Comparison of ENCODE assay signal across 8 cellular contexts in the genomic region with DNA sequence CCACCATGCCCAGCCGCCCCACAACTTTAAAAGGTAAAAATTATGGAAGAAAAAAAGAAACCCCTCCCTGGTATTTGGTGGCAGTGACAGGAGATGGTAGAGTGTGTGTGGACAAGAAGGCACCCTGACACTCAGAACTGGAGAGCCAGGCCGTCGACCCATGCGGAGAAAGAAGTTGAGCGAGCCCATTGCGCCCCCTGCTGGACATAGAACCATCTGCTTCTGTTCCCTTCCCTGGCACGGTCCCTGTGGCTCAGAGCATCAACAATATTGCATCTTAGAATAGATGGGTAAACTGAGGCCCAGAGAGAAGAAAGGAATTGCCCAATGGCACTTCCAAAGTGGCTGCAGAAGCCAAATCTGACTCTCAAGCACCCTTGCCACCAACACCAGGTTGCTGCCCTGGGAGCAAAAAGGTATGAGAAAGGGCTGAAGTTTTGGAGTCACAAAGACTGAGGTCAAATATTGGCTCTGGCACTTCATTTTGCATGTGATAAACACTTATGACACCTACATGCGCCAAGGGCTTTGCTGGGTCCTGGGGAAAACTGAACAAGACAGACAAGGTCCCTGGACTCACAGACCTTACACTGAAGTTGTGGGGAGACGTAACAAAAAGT. TPM values are rescaled to one million over a fixed set of nuclear protein-coding genes. Genes with fewer than 3 reads are reported as not detected.
A peak's percentile ranks its signal among the peaks of the same experiment; 100 is the strongest.
DNase-seq lines count a peak whose midpoint lies in the region; ATAC-seq and TF ChIP-seq lines count a peak whose summit lies in the region.

No MANE protein-coding gene starts in this region.

- no peaks in the 10 kb centered on the region for H3K9me3 ChIP-seq in OCI-LY1 (ENCODE audit: low read length)

- no peak overlapping the region for H3K27ac ChIP-seq in OCI-LY1 (ENCODE audit: low read depth, low read length, poor library complexity, severe bottlenecking)

- no peaks in the 10 kb centered on the region for H3K9me3 Mint-ChIP-seq in natural killer cell
- no peaks in the 10 kb centered on the region for H3K9me3 Mint-ChIP-seq in stimulated activated naive B cell treated with anti-CD40 and anti-IgM and Interleukin-4, amounts not matched to agents 10 μg/mL and 1 μg/mL and 100 μg/mL, for 72 hours

- H3K36me3 Mint-ChIP-seq in natural killer cell: no peaks in the 10 kb centered on the region
- peaks cover 27 to 40% of the 10 kb centered on the region in 2 donors for H3K36me3 Mint-ChIP-seq in stimulated activated naive B cell treated with anti-CD40 and anti-IgM and Interleukin-4, amounts not matched to agents 10 μg/mL and 1 μg/mL and 100 μg/mL, for 72 hours

- intact Hi-C loops in natural killer cell (cut with micrococcal nuclease): loop anchor here (1.0 kb wide), 1 partner anchor 22 kb away; no protein-coding TSS in a partner anchor

- no peak overlapping the region for H3K9ac ChIP-seq in OCI-LY1 (ENCODE audit: low read length)

- no peak overlapping the region for H3K4me3 Mint-ChIP-seq in natural killer cell
- no peak overlapping the region for H3K4me3 Mint-ChIP-seq in stimulated activated naive B cell treated with anti-CD40 and anti-IgM and Interleukin-4, amounts not matched to agents 10 μg/mL and 1 μg/mL and 100 μg/mL, for 72 hours

- peaks cover 0 to 7% of the 10 kb centered on the region in 2 donors for H3K4me1 Mint-ChIP-seq in natural killer cell
- peaks cover 2 to 8% of the 10 kb centered on the region in 2 donors for H3K4me1 Mint-ChIP-seq in stimulated activated naive B cell treated with anti-CD40 and anti-IgM and Interleukin-4, amounts not matched to agents 10 μg/mL and 1 μg/mL and 100 μg/mL, for 72 hours

- H4K20me1 ChIP-seq in OCI-LY1 (ENCODE audit: insufficient read depth, low read length): no peaks in the 10 kb centered on the region

- H3K4me1 ChIP-seq in OCI-LY1 (ENCODE audit: insufficient read depth, low read length, severe bottlenecking): no peaks in the 10 kb centered on the region

- H3K4me3 ChIP-seq in OCI-LY1 (ENCODE audit: low read depth, low read length, poor library complexity, severe bottlenecking): no peak overlapping the region

- peak; percentile 82 for TF ChIP-seq CTCF in OCI-LY1 (IDR thresholded peaks at IDR 0.05; ENCODE audit: low read length)
- peak; percentile 78 for TF ChIP-seq CTCF in natural killer cell (IDR thresholded peaks at IDR 0.05)

- DNase-seq in CD1c-positive myeloid dendritic cell (ENCODE audit: extremely low spot score): peak; percentile 81
- peak; percentile 41 for DNase-seq in HT1080 (ENCODE audit: low read depth)
- DNase-seq in activated CD8-positive, alpha-beta memory T cell treated with anti-CD3 and anti-CD28 coated beads, Interleukin-2, amount 50 U/mL, for 48 hours: peak; percentile 94
- DNase-seq in natural killer cell: peak; percentile 62
- peak; percentile 38 for DNase-seq in stimulated activated naive B cell treated with anti-CD40 and anti-IgM and Interleukin-4, amounts not matched to agents 10 μg/mL and 1 μg/mL and 100 μg/mL, for 72 hours

- peaks cover 0 to 3% of the 10 kb centered on the region in 2 donors for H3K27me3 Mint-ChIP-seq in natural killer cell (ENCODE audit: low read depth in 2 of 2)
- H3K27me3 Mint-ChIP-seq in stimulated activated naive B cell treated with anti-CD40 and anti-IgM and Interleukin-4, amounts not matched to agents 10 μg/mL and 1 μg/mL and 100 μg/mL, for 72 hours: no peaks in the 10 kb centered on the region

- peak; percentile 76 for ATAC-seq in esophagus mucosa
- ATAC-seq in natural killer cell: peak; percentile 63 to 76 (median 73)
- peak; percentile 91 to 92 for ATAC-seq in stimulated activated naive B cell treated with anti-CD40 and anti-IgM and Interleukin-4, amounts not matched to agents 10 μg/mL and 1 μg/mL and 100 μg/mL, for 72 hours (replicated peaks)
- ATAC-seq in HG03045 (IDR thresholded peaks at IDR 0.05; ENCODE audit: unreplicated experiment): no peak

- H3K27ac Mint-ChIP-seq in natural killer cell: no peak overlapping the region
- H3K27ac Mint-ChIP-seq in stimulated activated naive B cell treated with anti-CD40 and anti-IgM and Interleukin-4, amounts not matched to agents 10 μg/mL and 1 μg/mL and 100 μg/mL, for 72 hours: no peak overlapping the region

- H3K27me3 ChIP-seq in OCI-LY1 (ENCODE audit: insufficient read depth, low read length): no peaks in the 10 kb centered on the region

- no peaks in the 10 kb centered on the region for H3F3A ChIP-seq in OCI-LY1 (ENCODE audit: insufficient read depth, low read length)

- H3K4me2 ChIP-seq in OCI-LY1 (ENCODE audit: low read length): no peak overlapping the region

- no peaks in the 10 kb centered on the region for H3K9me2 ChIP-seq in OCI-LY1 (ENCODE audit: low read depth, low read length)

- H3K36me3 ChIP-seq in OCI-LY1 (ENCODE audit: insufficient read depth, low read length): peaks cover 4% of the 10 kb centered on the region

- no peak overlapping the region for H2AFZ ChIP-seq in OCI-LY1 (ENCODE audit: low read length)

- H3K79me2 ChIP-seq in OCI-LY1 (ENCODE audit: insufficient read depth, low read length): no peaks in the 10 kb centered on the region

RNA-seq across cellular contexts. Expression of a gene that starts 8.6 kb away (rescaled TPM):
- total RNA-seq in HT1080 (2014; rRNA removed; shearing (Covaris generic)): 84.2 and 120 TPM in 2 replicates
- polyA plus RNA-seq in HT1080 (2015; cell fraction: cytosol; rRNA removed): 50.0 and 54.6 TPM in 2 replicates
- polyA plus RNA-seq in HT1080 (2015; cell fraction: nucleus; rRNA removed): 16.4 and 19.5 TPM in 2 replicates
- total RNA-seq in esophagus mucosa: 66.4 TPM
- total RNA-seq in natural killer cell: 10 to 100 TPM; 20.7 to 24.2 (median 23.9) TPM

RNA-seq across cellular contexts. Expression of a gene that starts 9.3 kb away (rescaled TPM):
- total RNA-seq in HT1080 (2014; rRNA removed; shearing (Covaris generic)): not detected in 2 replicates
- polyA plus RNA-seq in HT1080 (2015; cell fraction: cytosol; rRNA removed): not detected in 2 replicates
- not detected in 2 replicates for polyA plus RNA-seq in HT1080 (2015; cell fraction: nucleus; rRNA removed)
- total RNA-seq in esophagus mucosa (not detected), natural killer cell (not detected)

RNA-seq across cellular contexts. Expression of a gene that starts 36.6 kb away (rescaled TPM):
- total RNA-seq in HT1080 (2014; rRNA removed; shearing (Covaris generic)): 9.7 and 9.8 TPM in 2 replicates
- 5.6 and 6.0 TPM in 2 replicates for polyA plus RNA-seq in HT1080 (2015; cell fraction: cytosol; rRNA removed)
- 3.3 and 4.4 TPM in 2 replicates for polyA plus RNA-seq in HT1080 (2015; cell fraction: nucleus; rRNA removed)
- 3.7 TPM for total RNA-seq in esophagus mucosa
- 1 to 10 TPM; 5.3 to 6.3 (median 5.6) TPM for total RNA-seq in natural killer cell

RNA-seq across cellular contexts. Expression of a gene that starts 50.1 kb away (rescaled TPM):
- total RNA-seq in HT1080 (2014; rRNA removed; shearing (Covaris generic)): 65.2 and 83.9 TPM in 2 replicates
- 35.8 and 36.3 TPM in 2 replicates for polyA plus RNA-seq in HT1080 (2015; cell fraction: cytosol; rRNA removed)
- 73.0 and 81.0 TPM in 2 replicates for polyA plus RNA-seq in HT1080 (2015; cell fraction: nucleus; rRNA removed)
- total RNA-seq in esophagus mucosa (46.9 TPM), natural killer cell (10 to 100 TPM; 37.4 to 42.9 (median 38.6) TPM)

RNA-seq across cellular contexts. Expression of a gene that starts 58.5 kb away (rescaled TPM):
- total RNA-seq in HT1080 (2014; rRNA removed; shearing (Covaris generic)): 0.37 and 0.68 TPM in 2 replicates
- 0.17 TPM in 1 of 2 replicates, not detected in the other for polyA plus RNA-seq in HT1080 (2015; cell fraction: cytosol; rRNA removed)
- polyA plus RNA-seq in HT1080 (2015; cell fraction: nucleus; rRNA removed): 0.17 and 0.34 TPM in 2 replicates
- total RNA-seq in esophagus mucosa (3.6 TPM), natural killer cell (1 to 10 TPM; 1.5 to 1.8 (median 1.6) TPM)

Comparison
In these comparisons a context has a peak if more than half of its experiments do, and no peak if none do; other contexts are left out.
1. DNase-seq: peak in every context shown above with its lines; median percentile 94 in activated CD8-positive, alpha-beta memory T cell treated with anti-CD3 and anti-CD28 coated beads, Interleukin-2, amount 50 U/mL, for 48 hours; 81 in CD1c-positive myeloid dendritic cell; 62 in natural killer cell; 41 in HT1080; 38 in stimulated activated naive B cell treated with anti-CD40 and anti-IgM and Interleukin-4, amounts not matched to agents 10 μg/mL and 1 μg/mL and 100 μg/mL, for 72 hours.